In the genomic region with DNA sequence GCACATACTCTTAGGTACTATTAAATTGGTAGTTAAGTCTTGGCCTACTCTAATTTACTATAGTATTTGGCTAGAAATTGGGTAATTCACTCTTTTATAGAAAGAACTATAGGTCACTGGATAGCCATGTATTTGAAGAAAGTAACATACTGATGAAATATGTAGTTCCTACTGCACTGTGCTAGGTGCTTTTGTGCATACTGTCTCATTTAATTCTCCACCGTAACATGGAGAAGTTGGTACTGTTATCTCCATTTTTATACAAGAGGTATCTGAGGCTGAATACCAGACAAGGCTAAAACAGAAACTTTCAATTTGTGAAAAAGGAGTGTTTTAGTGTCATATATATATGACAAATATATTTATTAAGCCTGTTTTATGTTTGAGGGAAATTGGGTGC, we compare ENCODE assay signal across 23 cellular contexts. TPM values are rescaled to one million over a fixed set of nuclear protein-coding genes. Genes with fewer than 3 reads are reported as not detected.
DNase-seq lines count a peak whose midpoint lies in the region; ATAC-seq and TF ChIP-seq lines count a peak whose summit lies in the region.
"Had no signal": no experiment of that assay in that cellular context is flagged by ENCODE, and none has a peak within 500 bp of the region (broad histone marks: within the 10 kb centered on the region; RNA-seq: fewer than 3 reads in every experiment).

No MANE protein-coding gene starts in this region.

- intact Hi-C loops in esophagus muscularis mucosa (cut with DNase I) (no loop called here), posterior cingulate gyrus (cut with DNase I) (no loop called here)

- H3K4me3 ChIP-seq in AG04450 (ENCODE audit: low read depth, low read length) (no peak overlapping the region), RWPE2 (ENCODE audit: severe bottlenecking) (no peak overlapping the region), esophagus muscularis mucosa (no peak overlapping the region)
- H3K4me3 ChIP-seq: left ventricle myocardium inferior, testis had no signal

- ATAC-seq in RWPE2 (ENCODE audit: low read depth) (no peak), GM19455 (IDR thresholded peaks at IDR 0.05; ENCODE audit: unreplicated experiment) (no peak), HG03159 (IDR thresholded peaks at IDR 0.05; ENCODE audit: unreplicated experiment) (no peak)
- ATAC-seq: stimulated activated memory B cell treated with anti-CD40 and anti-IgM and Interleukin-4, amounts not matched to agents 10 μg/mL and 1 μg/mL and 100 μg/mL, for 72 hours had no signal

- H3K36me3 ChIP-seq in RWPE2 (ENCODE audit: low read depth) = no peaks in the 10 kb centered on the region; the same call in 1 of the 2 replicates
- H3K36me3 ChIP-seq in esophagus muscularis mucosa = no peaks in the 10 kb centered on the region
- H3K36me3 ChIP-seq: left ventricle myocardium inferior had no signal

- TF ChIP-seq EP300 in esophagus muscularis mucosa (IDR thresholded peaks at IDR 0.05) = no peak

- H3K36me3 Mint-ChIP-seq in osteocyte (ENCODE audit: unreplicated experiment) = peaks cover 4% of the 10 kb centered on the region
- H3K36me3 Mint-ChIP-seq: WTC11 had no signal

- 83% methylated on average over 1 of the region's 1 CpG for WGBS in esophagus muscularis mucosa

- H3K9me3 ChIP-seq in AG04450 (ENCODE audit: control insufficient read depth, insufficient read depth, low read length) (no peaks in the 10 kb centered on the region), RWPE2 (ENCODE audit: severe bottlenecking) (no peaks in the 10 kb centered on the region), esophagus muscularis mucosa (no peaks in the 10 kb centered on the region)
- H3K9me3 ChIP-seq: left ventricle myocardium inferior, testis had no signal

- H3K4me1 Mint-ChIP-seq in osteocyte (ENCODE audit: unreplicated experiment) = peaks cover 69% of the 10 kb centered on the region

- peaks cover 3% of the 10 kb centered on the region for H3K9me3 Mint-ChIP-seq in osteocyte (ENCODE audit: unreplicated experiment)
- H3K9me3 Mint-ChIP-seq: WTC11 had no signal

- DNase-seq in AG04450 (ENCODE audit: low read depth, low spot score) = no peak
- no peak for DNase-seq in RWPE2 (ENCODE audit: low spot score)
- DNase-seq in esophagus muscularis mucosa (ENCODE audit: extremely low spot score) = no peak
- DNase-seq in osteocyte (ENCODE audit: extremely low spot score, unreplicated experiment) = no peak
- no peak for DNase-seq in kidney glomerular epithelial cell (lab: John Stamatoyannopoulos, UW)
- no peak for DNase-seq in posterior cingulate gyrus
- DNase-seq: activated CD8-positive, alpha-beta T cell treated with anti-CD3 and anti-CD28 coated beads for 36 hours; activated naive CD4-positive, alpha-beta T cell; central memory CD4-positive, alpha-beta T cell; DMS 273 treated with DMSO at 0.1 percent for 48 hours; glutamatergic neuron; KG1; left ventricle myocardium inferior; NCI-H187; NCI-H2227 treated with DMSO at 0.1 percent for 48 hours; NCI-H748 treated with DMSO at 0.1 percent for 48 hours; SHP77 treated with DMSO at 0.1 percent for 48 hours; T-helper 17 cell; testis had no signal

- TF ChIP-seq POLR2A in esophagus muscularis mucosa (IDR thresholded peaks at IDR 0.05; ENCODE audit: low read depth) = no peak

- peak overlapping the region; percentile 93 for H3K27ac Mint-ChIP-seq in osteocyte (ENCODE audit: unreplicated experiment)
- H3K27ac Mint-ChIP-seq: activated CD8-positive, alpha-beta T cell treated with anti-CD3 and anti-CD28 coated beads for 36 hours; stimulated activated memory B cell treated with anti-CD40 and anti-IgM and Interleukin-4, amounts not matched to agents 10 μg/mL and 1 μg/mL and 100 μg/mL, for 72 hours; T-helper 17 cell had no signal

- H3K27me3 Mint-ChIP-seq in osteocyte (ENCODE audit: unreplicated experiment) = no peaks in the 10 kb centered on the region
- H3K27me3 Mint-ChIP-seq: stimulated activated memory B cell treated with anti-CD40 and anti-IgM and Interleukin-4, amounts not matched to agents 10 μg/mL and 1 μg/mL and 100 μg/mL, for 72 hours; T-helper 17 cell had no signal

- CTCF ChIA-PET in AG04450 (lab: Charles Lee) = interaction anchor here (1.0 kb wide), 1 partner anchor 10 kb away, joined by 3 read pairs; no protein-coding TSS in a partner anchor

- no peak overlapping the region for H3K4me3 Mint-ChIP-seq in osteocyte (ENCODE audit: unreplicated experiment)
- H3K4me3 Mint-ChIP-seq: activated CD8-positive, alpha-beta T cell treated with anti-CD3 and anti-CD28 coated beads for 36 hours; stimulated activated memory B cell treated with anti-CD40 and anti-IgM and Interleukin-4, amounts not matched to agents 10 μg/mL and 1 μg/mL and 100 μg/mL, for 72 hours; WTC11 had no signal

- POLR2A ChIA-PET in AG04450 (lab: Yijun Ruan, JAX) = interaction anchor here (0.8 kb wide), 1 partner anchor 31 kb away, joined by 3 read pairs; no protein-coding TSS in a partner anchor

- H3K27ac ChIP-seq in AG04450 (ENCODE audit: low read depth, low read length) (peak overlapping the region; percentile 13), RWPE2 (ENCODE audit: poor library complexity, severe bottlenecking) (peak overlapping the region; percentile 91), esophagus muscularis mucosa (replicated peaks in 1 of 4) (peak overlapping the region in 3 of 4 donors; percentile 53 to 72 (median 53))
- H3K27ac ChIP-seq: left ventricle myocardium inferior, testis had no signal

- H3K27me3 ChIP-seq in AG04450 (ENCODE audit: control insufficient read depth, insufficient read depth, low read length) (no peaks in the 10 kb centered on the region), RWPE2 (ENCODE audit: insufficient read depth, poor library complexity, severe bottlenecking) (no peaks in the 10 kb centered on the region), esophagus muscularis mucosa (no peaks in the 10 kb centered on the region)
- H3K27me3 ChIP-seq: testis had no signal

- TF ChIP-seq CTCF in AG04450 (IDR thresholded peaks at IDR 0.05; ENCODE audit: low read depth, low read length) (no peak), RWPE2 (IDR thresholded peaks at IDR 0.05; ENCODE audit: poor library complexity, severe bottlenecking) (no peak), esophagus muscularis mucosa (IDR thresholded peaks at IDR 0.05) (no peak), osteocyte (IDR thresholded peaks at IDR 0.05) (no peak)

- H3K4me1 ChIP-seq in RWPE2 (ENCODE audit: insufficient read depth, poor library complexity, severe bottlenecking) (peaks cover 68% of the 10 kb centered on the region), esophagus muscularis mucosa (peaks cover 39 to 81% (median 65%) of the 10 kb centered on the region in 4 donors)

RNA-seq across cellular contexts. Expression of a gene that starts 29.8 kb away (rescaled TPM):
- polyA plus RNA-seq in AG04450 (2011; rRNA removed) = 20.7 and 26.6 TPM in 2 replicates
- polyA minus RNA-seq in AG04450 (2011; rRNA and poly(A)+ RNA removed) = 43.3 and 51.8 TPM in 2 replicates
- total RNA-seq in esophagus muscularis mucosa (10 to 100 TPM; 66.9 to 88.0 (median 75.3) TPM), osteocyte (67.3 and 72.2 TPM in 2 replicates)

Comparison
In these comparisons a context has a peak if more than half of its experiments do, and no peak if none do; other contexts are left out.
1. H3K27ac ChIP-seq: peak in every context shown above with its lines; median percentile 91 in RWPE2; 53 in esophagus muscularis mucosa; 13 in AG04450.